8 cellular contexts compared by ENCODE assay signal in genomic region chr11:73072935-73073481, GRCh38.
DNase-seq lines count a peak whose midpoint lies in the region; ATAC-seq and TF ChIP-seq lines count a peak whose summit lies in the region.

No MANE protein-coding gene starts in this region.

- peaks cover 13 to 28% (median 20%) of the 10 kb centered on the region in 4 donors for H3K4me1 ChIP-seq in esophagus muscularis mucosa

- no peak for TF ChIP-seq POLR2A in esophagus muscularis mucosa (IDR thresholded peaks at IDR 0.05; ENCODE audit: low read depth)

- peak; percentile 59 for ATAC-seq in HG02623 (IDR thresholded peaks at IDR 0.05; ENCODE audit: unreplicated experiment)
- peak; percentile 89 for ATAC-seq in sciatic nerve

- 58% methylated on average over 2 of the region's 2 CpGs for WGBS in esophagus muscularis mucosa

- peaks cover 0 to 6% (median 0%) of the 10 kb centered on the region in 4 donors for H3K9me3 ChIP-seq in esophagus muscularis mucosa

- TF ChIP-seq EP300 in esophagus muscularis mucosa (IDR thresholded peaks at IDR 0.05), result no peak

- DNase-seq in SIG-M5 treated with dmso at 0.1 percent for 504 hours (lab: John Stamatoyannopoulos, UW; ENCODE audit: unreplicated experiment) (peak; percentile 38), SIG-M5 (lab: John Stamatoyannopoulos, UW) (no peak), NOMO-1 treated with dmso at 0.1 percent for 144 hours (lab: John Stamatoyannopoulos, UW; ENCODE audit: unreplicated experiment) (peak; percentile 49), esophagus muscularis mucosa (ENCODE audit: extremely low spot score) (no peak), sciatic nerve (ENCODE audit: low spot score) (no peak), head of caudate nucleus (no peak)
- DNase-seq in activated naive CD4-positive, alpha-beta T cell (lab: John Stamatoyannopoulos, UW), result no peak

- no peaks in the 10 kb centered on the region for H3K27me3 ChIP-seq in esophagus muscularis mucosa

- H3K4me3 ChIP-seq in esophagus muscularis mucosa, result peak overlapping the region in 3 of 4 donors; percentile 4 to 14 (median 11)

- H3K36me3 ChIP-seq in esophagus muscularis mucosa, result peaks cover 0 to 8% (median 3%) of the 10 kb centered on the region in 4 donors

- peak overlapping the region; percentile 22 to 38 (median 30) for H3K27ac ChIP-seq in esophagus muscularis mucosa (replicated peaks in 1 of 4)

- no peak for TF ChIP-seq CTCF in esophagus muscularis mucosa (IDR thresholded peaks at IDR 0.05)

- intact Hi-C loops in esophagus muscularis mucosa (cut with DNase I), result no loop called here
- intact Hi-C loops in sciatic nerve (cut with DNase I), result no loop called here
- intact Hi-C loops in head of caudate nucleus (cut with DNase I), result no loop called here

Comparison
In these comparisons a context has a peak if more than half of its experiments do, and no peak if none do; other contexts are left out.
1. DNase-seq: peak in SIG-M5 treated with dmso at 0.1 percent for 504 hours (single experiment) and NOMO-1 treated with dmso at 0.1 percent for 144 hours (single experiment); none in SIG-M5 (single experiment), esophagus muscularis mucosa (single experiment), sciatic nerve (single experiment), head of caudate nucleus (0 of 42) and activated naive CD4-positive, alpha-beta T cell (0 of 4).